Comparison of ENCODE assay signal across 25 cellular contexts in genomic region chr12:104864668-104865067, GRCh38.
DNase-seq lines count a peak whose midpoint lies in the region; ATAC-seq and TF ChIP-seq lines count a peak whose summit lies in the region.
"Had no signal": no experiment of that assay in that cellular context is flagged by ENCODE, and none has a peak within 500 bp of the region (broad histone marks: within the 10 kb centered on the region; RNA-seq: fewer than 3 reads in every experiment).

No MANE protein-coding gene starts in this region.

- TF ChIP-seq CTCF in left ventricle myocardium inferior (IDR thresholded peaks at IDR 0.05; ENCODE audit: borderline replicate concordance), result no peak
- no peak for TF ChIP-seq CTCF in choroid plexus epithelial cell (conservative IDR thresholded peaks at IDR 0.05; ENCODE audit: low read depth, low read length)

- peaks cover 32% of the 10 kb centered on the region for H3K4me1 ChIP-seq in left ventricle myocardium inferior
- H3K4me1 ChIP-seq: BLaER1, Peyer's patch, SJSA1, vagina had no signal

- no peak for ATAC-seq in stimulated activated memory B cell treated with anti-CD40 and anti-IgM and Interleukin-4, amounts not matched to agents 10 μg/mL and 1 μg/mL and 100 μg/mL, for 72 hours
- ATAC-seq: activated T-cell treated with anti-CD3 and anti-CD28 coated beads, Interleukin-2, amount 50 U/mL, for 4 hours; left lobe of liver had no signal

- H3K27ac Mint-ChIP-seq in stimulated activated memory B cell treated with anti-CD40 and anti-IgM and Interleukin-4, amounts not matched to agents 10 μg/mL and 1 μg/mL and 100 μg/mL, for 72 hours, result peak overlapping the region; percentile 13
- H3K27ac Mint-ChIP-seq in activated naive CD8-positive, alpha-beta T cell treated with anti-CD3 and anti-CD28 coated beads for 36 hours, result no peak overlapping the region
- H3K27ac Mint-ChIP-seq: activated naive CD4-positive, alpha-beta T cell treated with anti-CD3 and anti-CD28 coated beads, Interleukin-2, amount 10 ng/mL, durations not matched to agents 7 days and 5 days; stimulated activated naive B cell treated with anti-CD40 and anti-IgM and Interleukin-4, amounts not matched to agents 10 μg/mL and 1 μg/mL and 100 μg/mL, for 72 hours had no signal

- H3K36me3 ChIP-seq in left ventricle myocardium inferior, result no peaks in the 10 kb centered on the region
- H3K36me3 ChIP-seq: BLaER1, SJSA1, vagina had no signal

- H3K9me3 Mint-ChIP-seq in stimulated activated memory B cell treated with anti-CD40 and anti-IgM and Interleukin-4, amounts not matched to agents 10 μg/mL and 1 μg/mL and 100 μg/mL, for 72 hours, result no peaks in the 10 kb centered on the region
- no peaks in the 10 kb centered on the region for H3K9me3 Mint-ChIP-seq in activated naive CD8-positive, alpha-beta T cell treated with anti-CD3 and anti-CD28 coated beads for 36 hours
- H3K9me3 Mint-ChIP-seq: activated naive CD4-positive, alpha-beta T cell treated with anti-CD3 and anti-CD28 coated beads, Interleukin-2, amount 10 ng/mL, durations not matched to agents 7 days and 5 days; activated T-cell treated with anti-CD3 and anti-CD28 coated beads, Interleukin-2, amount 50 U/mL, for 4 hours; naive thymus-derived CD8-positive, alpha-beta T cell; stimulated activated naive B cell treated with anti-CD40 and anti-IgM and Interleukin-4, amounts not matched to agents 10 μg/mL and 1 μg/mL and 100 μg/mL, for 72 hours had no signal

- peak overlapping the region; percentile 25 for H3K27ac ChIP-seq in left ventricle myocardium inferior (replicated peaks)
- H3K27ac ChIP-seq: BLaER1, Peyer's patch, SJSA1, testis, vagina had no signal

- no peaks in the 10 kb centered on the region for H3K36me3 Mint-ChIP-seq in stimulated activated memory B cell treated with anti-CD40 and anti-IgM and Interleukin-4, amounts not matched to agents 10 μg/mL and 1 μg/mL and 100 μg/mL, for 72 hours
- no peaks in the 10 kb centered on the region for H3K36me3 Mint-ChIP-seq in activated naive CD8-positive, alpha-beta T cell treated with anti-CD3 and anti-CD28 coated beads for 36 hours
- H3K36me3 Mint-ChIP-seq: activated naive CD4-positive, alpha-beta T cell treated with anti-CD3 and anti-CD28 coated beads, Interleukin-2, amount 10 ng/mL, durations not matched to agents 7 days and 5 days; naive thymus-derived CD8-positive, alpha-beta T cell had no signal

- H3K4me3 ChIP-seq in left ventricle myocardium inferior (no peak overlapping the region), choroid plexus epithelial cell (ENCODE audit: low read depth, low read length) (no peak overlapping the region)
- H3K4me3 ChIP-seq: BLaER1, Peyer's patch, SJSA1, testis, vagina had no signal

- no peaks in the 10 kb centered on the region for H3K27me3 ChIP-seq in left ventricle myocardium inferior (ENCODE audit: low read depth)
- H3K27me3 ChIP-seq: BLaER1, Peyer's patch, testis, vagina had no signal

- H3K4me1 Mint-ChIP-seq in stimulated activated memory B cell treated with anti-CD40 and anti-IgM and Interleukin-4, amounts not matched to agents 10 μg/mL and 1 μg/mL and 100 μg/mL, for 72 hours, result peaks cover 15% of the 10 kb centered on the region
- H3K4me1 Mint-ChIP-seq in activated naive CD8-positive, alpha-beta T cell treated with anti-CD3 and anti-CD28 coated beads for 36 hours, result peaks cover 11% of the 10 kb centered on the region

- H3K27me3 Mint-ChIP-seq in stimulated activated memory B cell treated with anti-CD40 and anti-IgM and Interleukin-4, amounts not matched to agents 10 μg/mL and 1 μg/mL and 100 μg/mL, for 72 hours, result no peaks in the 10 kb centered on the region
- no peaks in the 10 kb centered on the region for H3K27me3 Mint-ChIP-seq in activated naive CD8-positive, alpha-beta T cell treated with anti-CD3 and anti-CD28 coated beads for 36 hours
- H3K27me3 Mint-ChIP-seq: activated naive CD4-positive, alpha-beta T cell treated with anti-CD3 and anti-CD28 coated beads, Interleukin-2, amount 10 ng/mL, durations not matched to agents 7 days and 5 days had no signal

- H3K9me3 ChIP-seq in left ventricle myocardium inferior (replicated peaks), result no peaks in the 10 kb centered on the region
- H3K9me3 ChIP-seq: BLaER1, Peyer's patch, SJSA1, testis, vagina had no signal

- DNase-seq in left ventricle myocardium inferior (no peak), cardiac septum (ENCODE audit: low spot score) (no peak), NCI-H226 (peak; percentile 36), choroid plexus epithelial cell (ENCODE audit: low read depth) (peak; percentile 46), A172 (ENCODE audit: low spot score) (no peak), SW 1271 (lab: John Stamatoyannopoulos, UW) (no peak)
- no peak for DNase-seq in activated naive CD8-positive, alpha-beta T cell treated with anti-CD3 and anti-CD28 coated beads for 36 hours
- DNase-seq: activated CD4-positive, alpha-beta T cell treated with anti-CD3 and anti-CD28 coated beads for 1 hour; activated naive CD4-positive, alpha-beta T cell treated with anti-CD3 and anti-CD28 coated beads, Interleukin-2, amount 10 ng/mL, durations not matched to agents 7 days and 5 days; activated T-cell treated with anti-CD3 and anti-CD28 coated beads, Interleukin-2, amount 50 U/mL, for 4 hours; GDM1; GOT3; naive thymus-derived CD8-positive, alpha-beta T cell; NCI-H1105 treated with DMSO at 0.1 percent for 48 hours; NCI-H2029; NCI-H2227 treated with DMSO at 0.1 percent for 48 hours; Peyer's patch; stimulated activated CD4-positive, alpha-beta T cell treated with anti-CD3 and anti-CD28 coated beads, Interleukin-2, amount 100 ng/mL, for 48 hours; stimulated activated naive B cell treated with anti-CD40 and anti-IgM and Interleukin-4, amounts not matched to agents 10 μg/mL and 1 μg/mL and 100 μg/mL, for 72 hours; testis had no signal

- H3K4me3 Mint-ChIP-seq in stimulated activated memory B cell treated with anti-CD40 and anti-IgM and Interleukin-4, amounts not matched to agents 10 μg/mL and 1 μg/mL and 100 μg/mL, for 72 hours, result no peak overlapping the region
- H3K4me3 Mint-ChIP-seq in activated naive CD8-positive, alpha-beta T cell treated with anti-CD3 and anti-CD28 coated beads for 36 hours, result no peak overlapping the region
- H3K4me3 Mint-ChIP-seq: activated naive CD4-positive, alpha-beta T cell treated with anti-CD3 and anti-CD28 coated beads, Interleukin-2, amount 10 ng/mL, durations not matched to agents 7 days and 5 days; activated T-cell treated with anti-CD3 and anti-CD28 coated beads, Interleukin-2, amount 50 U/mL, for 4 hours; naive thymus-derived CD8-positive, alpha-beta T cell; stimulated activated naive B cell treated with anti-CD40 and anti-IgM and Interleukin-4, amounts not matched to agents 10 μg/mL and 1 μg/mL and 100 μg/mL, for 72 hours had no signal

- intact Hi-C loops in left ventricle myocardium inferior (cut with micrococcal nuclease) (no loop called here), cardiac septum (cut with DNase I) (no loop called here)

Comparison
In these comparisons a context has a peak if more than half of its experiments do, and no peak if none do; other contexts are left out.
1. DNase-seq: peak in NCI-H226 (single experiment) and choroid plexus epithelial cell (single experiment); none in left ventricle myocardium inferior (single experiment), cardiac septum (single experiment), A172 (single experiment), activated naive CD8-positive, alpha-beta T cell treated with anti-CD3 and anti-CD28 coated beads for 36 hours (single experiment) and SW 1271 (0 of 2).